In the genomic region with DNA sequence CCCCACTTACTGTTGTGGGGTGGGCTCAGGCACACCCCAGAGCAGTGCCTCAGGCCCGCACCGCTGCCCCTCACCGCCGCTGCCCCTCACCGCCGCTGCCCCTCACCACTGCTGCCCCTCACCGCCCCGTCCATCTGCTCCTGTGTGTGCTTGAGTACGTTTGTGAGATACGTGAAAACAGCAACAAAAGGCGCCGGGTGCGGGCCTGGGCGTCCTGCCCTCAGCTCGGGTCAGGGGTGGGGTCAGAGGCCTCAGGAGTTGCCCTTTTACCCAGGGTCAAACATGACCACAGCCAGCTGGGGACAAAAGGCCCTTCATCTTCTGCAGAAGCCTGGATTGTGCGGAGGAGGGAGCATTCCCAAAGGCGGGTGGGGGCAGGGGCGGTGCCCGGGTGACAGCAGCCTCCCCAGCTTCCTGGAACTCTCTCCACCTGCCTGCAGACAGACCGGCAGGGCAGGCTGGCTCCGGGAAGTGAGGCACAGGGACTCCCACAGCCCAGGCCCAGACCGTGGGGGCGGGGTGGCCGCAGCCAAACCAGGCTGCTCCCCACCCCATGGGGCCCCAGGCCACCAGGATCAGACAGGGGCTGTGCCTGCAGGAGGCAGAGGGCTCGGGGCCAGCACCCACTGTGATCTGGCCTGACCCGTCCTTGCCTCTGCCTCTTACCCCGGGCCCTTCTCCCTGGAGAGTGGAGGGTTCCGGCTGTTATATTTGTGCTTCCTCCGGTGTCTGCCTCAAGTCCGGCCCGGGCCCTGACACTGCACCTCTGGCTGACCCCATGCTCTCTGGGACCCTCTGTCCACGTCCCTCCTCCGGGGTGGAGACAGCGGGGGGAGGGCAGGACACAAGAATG, we compare ENCODE assay signal across 8 cellular contexts. TPM values are rescaled to one million over a fixed set of nuclear protein-coding genes. Genes with fewer than 3 reads are reported as not detected.
DNase-seq lines count a peak whose midpoint lies in the region; ATAC-seq and TF ChIP-seq lines count a peak whose summit lies in the region.

No MANE protein-coding gene starts in this region.

- peak overlapping the region; percentile 21 for H2BK120ac ChIP-seq in mesendoderm (ENCODE audit: low read depth, low read length)

- CTCF ChIA-PET in CD8-positive, alpha-beta memory T cell (lab: Charles Lee), result interaction anchor here (0.7 kb wide), 1 partner anchor 32 kb away, joined by 3 read pairs; no protein-coding TSS in a partner anchor

- no peak for TF ChIP-seq CTCF in transverse colon (IDR thresholded peaks at IDR 0.05)

- TF ChIP-seq RAD21 in Ishikawa (IDR thresholded peaks at IDR 0.05; ENCODE audit: low read depth), result peak; percentile 7; the same call in 1 of the 2 replicates

- no peaks in the 10 kb centered on the region for H3K9me3 ChIP-seq in CD8-positive, alpha-beta memory T cell (ENCODE audit: low read length)
- no peaks in the 10 kb centered on the region for H3K9me3 ChIP-seq in transverse colon

- H3K18ac ChIP-seq in mesendoderm (ENCODE audit: low read length), result peak overlapping the region; percentile 57

- H3K27me3 ChIP-seq in CD8-positive, alpha-beta memory T cell (ENCODE audit: insufficient read depth, low read length, poor library complexity, severe bottlenecking), result peaks cover 30% of the 10 kb centered on the region
- H3K27me3 ChIP-seq in mesendoderm (ENCODE audit: insufficient read depth, low read length, poor library complexity) (no peaks in the 10 kb centered on the region), transverse colon (peaks cover 1% of the 10 kb centered on the region)

- intact Hi-C loops in transverse colon (cut with DNase I; ENCODE audit: low total_unique reads), result no loop called here

- no CpG with 5 or more reads among the region's 34 CpGs for WGBS in mesendoderm (ENCODE audit: extremely low coverage, insufficient coverage, low lambda C conversion rate)
- WGBS in transverse colon (ENCODE audit: low coverage in 1 of 2), 2 donors, result 38% methylated on average over 32 of the region's 34 CpGs; no CpG with 5 or more reads in 1 of the 2 donors

- peaks cover 3 to 11% (median 5%) of the 10 kb centered on the region in 3 donors for H3K4me1 Mint-ChIP-seq in CD8-positive, alpha-beta memory T cell

- H3K9me3 Mint-ChIP-seq in CD8-positive, alpha-beta memory T cell, result no peaks in the 10 kb centered on the region

- peaks cover 18% of the 10 kb centered on the region for H3K79me2 ChIP-seq in mesendoderm (ENCODE audit: control insufficient read depth, insufficient read depth, low read length)

- peaks cover 3% of the 10 kb centered on the region for H3K79me1 ChIP-seq in mesendoderm (ENCODE audit: low read length)

- peak overlapping the region; percentile 76 for H3K4ac ChIP-seq in mesendoderm (ENCODE audit: low read depth, low read length)

- peaks cover 8% of the 10 kb centered on the region for H3K4me1 ChIP-seq in CD8-positive, alpha-beta memory T cell (ENCODE audit: insufficient read depth, low read length)
- H3K4me1 ChIP-seq in mesendoderm (ENCODE audit: control insufficient read depth, low read depth, low read length) (peaks cover 15% of the 10 kb centered on the region), transverse colon (peaks cover 73 to 86% (median 83%) of the 10 kb centered on the region in 4 donors)

- peak overlapping the region; percentile 78 for H2AK5ac ChIP-seq in mesendoderm (ENCODE audit: low read length)

- H4K8ac ChIP-seq in mesendoderm (ENCODE audit: low read depth, low read length), result no peak overlapping the region

- no peak overlapping the region for H3K4me3 Mint-ChIP-seq in CD8-positive, alpha-beta memory T cell

- no peak overlapping the region for H3K4me3 ChIP-seq in CD8-positive, alpha-beta memory T cell (ENCODE audit: low read length)
- no peak overlapping the region for H3K4me3 ChIP-seq in mesendoderm (ENCODE audit: low read length)
- H3K4me3 ChIP-seq in transverse colon, result peak overlapping the region in 2 of 4 donors; percentile 17

- in situ Hi-C loops in transverse colon (cut with MboI; ENCODE audit: low pct_ligation_motif_present in 1 of 4, low pct_unique_long_range_greater_than_20kb in 1 of 4, low sequenced_read_pairs in 3 of 4), result no loop called here

- TF ChIP-seq POLR2A in transverse colon (IDR thresholded peaks at IDR 0.05), result peak; percentile 87

- no peak overlapping the region for H4K5ac ChIP-seq in mesendoderm (ENCODE audit: low read length)

- DNase-seq in CD8-positive, alpha-beta memory T cell, result no peak
- DNase-seq in mesendoderm (peak; percentile 88), transverse colon (peak; percentile 93)
- no peak for DNase-seq in stimulated activated CD4-positive, alpha-beta T cell treated with anti-CD3 and anti-CD28 coated beads, Interleukin-2, amount 100 ng/mL, for 24 hours

- peak overlapping the region; percentile 13 for H3K4me2 ChIP-seq in mesendoderm (ENCODE audit: low read length)

- ATAC-seq in HG02571 (IDR thresholded peaks at IDR 0.05; ENCODE audit: unreplicated experiment) (no peak), HG03378 (IDR thresholded peaks at IDR 0.05; ENCODE audit: unreplicated experiment) (no peak)

- POLR2A ChIA-PET in CD8-positive, alpha-beta memory T cell (lab: Charles Lee), result no interaction called here

- peak overlapping the region; percentile 88 for H2BK5ac ChIP-seq in mesendoderm (ENCODE audit: low read length)

- peak overlapping the region; percentile 59 for H3K27ac ChIP-seq in CD8-positive, alpha-beta memory T cell (ENCODE audit: low read depth, low read length)
- peak overlapping the region; percentile 94 for H3K27ac ChIP-seq in cingulate gyrus (ENCODE audit: low read depth, low read length)
- peak overlapping the region; percentile 97 for H3K27ac ChIP-seq in mesendoderm (ENCODE audit: low read depth, low read length)
- H3K27ac ChIP-seq in transverse colon, result peak overlapping the region; percentile 88 to 96 (median 94)

- H2BK15ac ChIP-seq in mesendoderm (replicated peaks; ENCODE audit: low read depth), result no peak overlapping the region

- H3K36me3 Mint-ChIP-seq in CD8-positive, alpha-beta memory T cell, result no peaks in the 10 kb centered on the region

- H3K27me3 Mint-ChIP-seq in CD8-positive, alpha-beta memory T cell, result peaks cover 15 to 27% of the 10 kb centered on the region in 2 donors

- H3K36me3 ChIP-seq in CD8-positive, alpha-beta memory T cell (ENCODE audit: insufficient read depth, low read length), result no peaks in the 10 kb centered on the region
- no peaks in the 10 kb centered on the region for H3K36me3 ChIP-seq in mesendoderm (ENCODE audit: control insufficient read depth, insufficient read depth, low read length)
- no peaks in the 10 kb centered on the region for H3K36me3 ChIP-seq in transverse colon

- peak overlapping the region; percentile 75 for H3K9ac ChIP-seq in mesendoderm (ENCODE audit: low read length)

- peak overlapping the region; percentile 88 for H3K56ac ChIP-seq in mesendoderm (ENCODE audit: low read length)

- TF ChIP-seq EP300 in Ishikawa (IDR thresholded peaks at IDR 0.05; ENCODE audit: borderline replicate concordance), result peak; percentile 68; the same call in 1 of the 2 replicates
- TF ChIP-seq EP300 in transverse colon (IDR thresholded peaks at IDR 0.05; ENCODE audit: low read depth), result peak; percentile 93

- H3K23ac ChIP-seq in mesendoderm (ENCODE audit: low read length), result peak overlapping the region; percentile 67

- H3K27ac Mint-ChIP-seq in CD8-positive, alpha-beta memory T cell, result no peak overlapping the region

TF ChIP-seq in Ishikawa, 13 proteins besides CTCF, POLR2A, EP300 and RAD21 (continues in another document):
- TF ChIP-seq, protein P1, sequence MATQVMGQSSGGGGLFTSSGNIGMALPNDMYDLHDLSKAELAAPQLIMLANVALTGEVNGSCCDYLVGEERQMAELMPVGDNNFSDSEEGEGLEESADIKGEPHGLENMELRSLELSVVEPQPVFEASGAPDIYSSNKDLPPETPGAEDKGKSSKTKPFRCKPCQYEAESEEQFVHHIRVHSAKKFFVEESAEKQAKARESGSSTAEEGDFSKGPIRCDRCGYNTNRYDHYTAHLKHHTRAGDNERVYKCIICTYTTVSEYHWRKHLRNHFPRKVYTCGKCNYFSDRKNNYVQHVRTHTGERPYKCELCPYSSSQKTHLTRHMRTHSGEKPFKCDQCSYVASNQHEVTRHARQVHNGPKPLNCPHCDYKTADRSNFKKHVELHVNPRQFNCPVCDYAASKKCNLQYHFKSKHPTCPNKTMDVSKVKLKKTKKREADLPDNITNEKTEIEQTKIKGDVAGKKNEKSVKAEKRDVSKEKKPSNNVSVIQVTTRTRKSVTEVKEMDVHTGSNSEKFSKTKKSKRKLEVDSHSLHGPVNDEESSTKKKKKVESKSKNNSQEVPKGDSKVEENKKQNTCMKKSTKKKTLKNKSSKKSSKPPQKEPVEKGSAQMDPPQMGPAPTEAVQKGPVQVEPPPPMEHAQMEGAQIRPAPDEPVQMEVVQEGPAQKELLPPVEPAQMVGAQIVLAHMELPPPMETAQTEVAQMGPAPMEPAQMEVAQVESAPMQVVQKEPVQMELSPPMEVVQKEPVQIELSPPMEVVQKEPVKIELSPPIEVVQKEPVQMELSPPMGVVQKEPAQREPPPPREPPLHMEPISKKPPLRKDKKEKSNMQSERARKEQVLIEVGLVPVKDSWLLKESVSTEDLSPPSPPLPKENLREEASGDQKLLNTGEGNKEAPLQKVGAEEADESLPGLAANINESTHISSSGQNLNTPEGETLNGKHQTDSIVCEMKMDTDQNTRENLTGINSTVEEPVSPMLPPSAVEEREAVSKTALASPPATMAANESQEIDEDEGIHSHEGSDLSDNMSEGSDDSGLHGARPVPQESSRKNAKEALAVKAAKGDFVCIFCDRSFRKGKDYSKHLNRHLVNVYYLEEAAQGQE (IDR thresholded peaks at IDR 0.05; ENCODE audit: low read depth), result no peak

RNA-seq across cellular contexts. Expression of a gene that starts 2.3 kb away (rescaled TPM):
- under 1 TPM in 1 of 2 experiments, not detected in 1; 0.31 TPM for total RNA-seq in CD8-positive, alpha-beta memory T cell
- not detected for polyA plus RNA-seq in CD8-positive, alpha-beta memory T cell
- polyA plus RNA-seq in mesendoderm (2013, experiment 1 of 2), result 21.5 TPM
- 21.0 TPM for polyA plus RNA-seq in mesendoderm (2013, experiment 2 of 2)
- 10 to 100 TPM; 29.4 to 82.0 (median 51.6) TPM for total RNA-seq in transverse colon

RNA-seq across cellular contexts. Expression of a gene that starts 12.1 kb away (rescaled TPM):
- not detected for total RNA-seq in CD8-positive, alpha-beta memory T cell
- polyA plus RNA-seq in CD8-positive, alpha-beta memory T cell, result not detected
- 1.2 TPM for polyA plus RNA-seq in mesendoderm (2013, experiment 1 of 2)
- 1.4 TPM for polyA plus RNA-seq in mesendoderm (2013, experiment 2 of 2)
- total RNA-seq in transverse colon, result 1 to 10 TPM in 3 of 4 donors, under 1 TPM in 1; 0.80 to 4.5 (median 1.9) TPM

RNA-seq across cellular contexts. Expression of a gene that starts 16.3 kb away (rescaled TPM):
- total RNA-seq in CD8-positive, alpha-beta memory T cell, result 1 to 10 TPM in 1 of 2 experiments, under 1 TPM in 1; 0.53 to 1.9 TPM
- 4.3 TPM for polyA plus RNA-seq in CD8-positive, alpha-beta memory T cell
- polyA plus RNA-seq in mesendoderm (2013, experiment 1 of 2), result 0.67 TPM
- 0.63 TPM for polyA plus RNA-seq in mesendoderm (2013, experiment 2 of 2)
- total RNA-seq in transverse colon, result 1 to 10 TPM in 1 of 4 donors, under 1 TPM in 2, not detected in 1; 0.75 to 1.3 (median 1.00) TPM

RNA-seq across cellular contexts. Expression of a gene that starts 26.1 kb away (rescaled TPM):
- total RNA-seq in CD8-positive, alpha-beta memory T cell, result 100 to 1,000 TPM; 206 to 208 TPM
- 198 TPM for polyA plus RNA-seq in CD8-positive, alpha-beta memory T cell
- 287 TPM for polyA plus RNA-seq in mesendoderm (2013, experiment 1 of 2)
- 288 TPM for polyA plus RNA-seq in mesendoderm (2013, experiment 2 of 2)
- total RNA-seq in transverse colon, result 100 to 1,000 TPM in 1 of 4 donors, 10 to 100 TPM in 3; 40.0 to 183 (median 97.0) TPM

RNA-seq across cellular contexts. Expression of a gene that starts 34.0 kb away (rescaled TPM):
- 100 to 1,000 TPM; 119 to 124 TPM for total RNA-seq in CD8-positive, alpha-beta memory T cell
- 29.0 TPM for polyA plus RNA-seq in CD8-positive, alpha-beta memory T cell
- 65.2 TPM for polyA plus RNA-seq in mesendoderm (2013, experiment 1 of 2)
- 61.8 TPM for polyA plus RNA-seq in mesendoderm (2013, experiment 2 of 2)
- 100 to 1,000 TPM; 169 to 657 (median 349) TPM for total RNA-seq in transverse colon

Comparison
In these comparisons a context has a peak if more than half of its experiments do, and no peak if none do; other contexts are left out.
1. DNase-seq: peak in mesendoderm (single experiment) and transverse colon (single experiment); none in CD8-positive, alpha-beta memory T cell (0 of 5) and stimulated activated CD4-positive, alpha-beta T cell treated with anti-CD3 and anti-CD28 coated beads, Interleukin-2, amount 100 ng/mL, for 24 hours (0 of 2).
2. RNA of a gene that starts 2.3 kb away (total RNA-seq): 29.4 to 82.0 TPM in transverse colon; 0.31 TPM in CD8-positive, alpha-beta memory T cell; every median in the first group is over 10 times any median in the second.
3. Peak in every context shown above with its lines, with median percentiles within 50 percentile points of each other: H3K27ac ChIP-seq.